1 cellular context compared by ENCODE assay signal in genomic region chr9:22244141-22245011, GRCh38.
TF ChIP-seq lines count a peak whose summit lies in the region.

No MANE protein-coding gene starts in this region.

TF ChIP-seq in GM23338, 12 proteins besides CTCF, POLR2A, EP300 and RAD21 (continued from another document):
- TF ChIP-seq EZH2phosphoT487 (IDR thresholded peaks at IDR 0.05; ENCODE audit: unreplicated experiment) (no peak), EZH2 (IDR thresholded peaks at IDR 0.05; ENCODE audit: low read depth, unreplicated experiment) (no peak), ETS1 (IDR thresholded peaks at IDR 0.05) (no peak)
